8 cellular contexts compared by ENCODE assay signal in genomic region chr5:109656829-109657228, GRCh38. TPM values are rescaled to one million over a fixed set of nuclear protein-coding genes. Genes with fewer than 3 reads are reported as not detected.
DNase-seq lines count a peak whose midpoint lies in the region; ATAC-seq and TF ChIP-seq lines count a peak whose summit lies in the region.

No MANE protein-coding gene starts in this region.

- H3K27ac ChIP-seq in tibial nerve (no peak overlapping the region), stomach (no peak overlapping the region)

- WGBS in tibial nerve, 2 donors = 50 to 72% methylated on average over 4 of the region's 4 CpGs
- 67 to 80% (median 73%) methylated on average over 4 of the region's 4 CpGs for WGBS in stomach, 5 donors

- H3K27me3 ChIP-seq in tibial nerve (no peaks in the 10 kb centered on the region), stomach (no peaks in the 10 kb centered on the region)

- no peak for TF ChIP-seq POLR2A in tibial nerve (IDR thresholded peaks at IDR 0.05)
- no peak for TF ChIP-seq POLR2A in stomach (IDR thresholded peaks at IDR 0.05)

- POLR2A ChIA-PET in MCF 10A (lab: Yijun Ruan, JAX) = interaction anchor here (0.8 to 1.2 kb wide), 2 partner anchors 32 to 35 kb away, joined by 3 to 4 read pairs; no protein-coding TSS in a partner anchor

- CTCF ChIA-PET in MCF 10A (lab: Yijun Ruan, JAX) = interaction anchor here (0.7 kb wide), 1 partner anchor 915 kb away, joined by 3 read pairs; no protein-coding TSS in a partner anchor

- H3K4me1 Mint-ChIP-seq in MCF 10A (ENCODE audit: insufficient read depth, unreplicated experiment) = peaks cover 22% of the 10 kb centered on the region

- peak overlapping the region; percentile 18 for H3K27ac Mint-ChIP-seq in MCF 10A (ENCODE audit: low read depth, unreplicated experiment)

- intact Hi-C loops in MCF 10A (cut with micrococcal nuclease) (no loop called here), stomach (cut with DNase I; ENCODE audit: low total_unique reads) (no loop called here)

- no peaks in the 10 kb centered on the region for H3K27me3 Mint-ChIP-seq in MCF 10A (ENCODE audit: insufficient read depth, unreplicated experiment)

- no peak for ATAC-seq in GM21367 (IDR thresholded peaks at IDR 0.05; ENCODE audit: unreplicated experiment)

- H3K4me3 Mint-ChIP-seq in MCF 10A (ENCODE audit: unreplicated experiment) = peak overlapping the region; percentile 11

- H3K4me1 ChIP-seq in tibial nerve (no peaks in the 10 kb centered on the region), stomach (no peaks in the 10 kb centered on the region)

- H3K36me3 ChIP-seq in tibial nerve (no peaks in the 10 kb centered on the region), stomach (no peaks in the 10 kb centered on the region)

- peak; percentile 26 for DNase-seq in HFF-Myc (ENCODE audit: extremely low read depth, low read depth)
- DNase-seq in T-helper 1 cell = peak in 4 of 5 donors; percentile 8 to 64 (median 19)
- DNase-seq in MCF 10A (ENCODE audit: unreplicated experiment) = peak; percentile 90
- DNase-seq in lung microvascular endothelial cell (ENCODE audit: low read depth in 2 of 2) = peak; percentile 40 to 94
- peak; percentile 30 to 70 for DNase-seq in tibial nerve (ENCODE audit: low spot score in 2 of 2)
- DNase-seq in stomach = no peak
- DNase-seq in GM19240 (ENCODE audit: insufficient read length, low spot score) = no peak

- TF ChIP-seq CTCF in HFF-Myc (IDR thresholded peaks at IDR 0.05; ENCODE audit: low read depth, low read length, missing control alignments) (no peak), MCF 10A (IDR thresholded peaks at IDR 0.05; ENCODE audit: unreplicated experiment) (no peak), tibial nerve (IDR thresholded peaks at IDR 0.05) (no peak), stomach (IDR thresholded peaks at IDR 0.05) (no peak)

- BruUV-seq in MCF 10A (replicated peaks; lab: Mats Ljungman, UMichigan) = no TSS peak

- TF ChIP-seq EP300 in tibial nerve (IDR thresholded peaks at IDR 0.05) = peak in 1 of 2 donors; percentile 84
- TF ChIP-seq EP300 in stomach (IDR thresholded peaks at IDR 0.05) = no peak

- H3K4me3 ChIP-seq in HFF-Myc (replicated peaks; ENCODE audit: low read depth, low read length) (no peak overlapping the region), tibial nerve (no peak overlapping the region), stomach (no peak overlapping the region)

- H3K9me3 ChIP-seq in tibial nerve (no peaks in the 10 kb centered on the region), stomach (no peaks in the 10 kb centered on the region)

- no peaks in the 10 kb centered on the region for H3K9me3 Mint-ChIP-seq in MCF 10A (ENCODE audit: unreplicated experiment)

- H3K36me3 Mint-ChIP-seq in MCF 10A (ENCODE audit: insufficient read depth, unreplicated experiment) = no peaks in the 10 kb centered on the region

RNA-seq across cellular contexts. Expression of gene MAN2A1, which starts 32.9 kb away (rescaled TPM):
- total RNA-seq in MCF 10A (2022) (44.1 and 55.8 TPM in 2 replicates), lung microvascular endothelial cell (42.9 and 45.4 TPM in 2 replicates), tibial nerve (10 to 100 TPM; 50.0 to 66.0 (median 56.7) TPM), stomach (100 to 1,000 TPM in 1 of 5 donors, 10 to 100 TPM in 4; 29.2 to 136 (median 50.1) TPM)
- polyA plus RNA-seq in stomach = 1 to 10 TPM; 6.1 to 9.0 (median 6.6) TPM

Comparison
In these comparisons a context has a peak if more than half of its experiments do, and no peak if none do; other contexts are left out.
1. DNase-seq: peak in HFF-Myc (single experiment), T-helper 1 cell (4 of 5), MCF 10A (single experiment), lung microvascular endothelial cell (2 of 2) and tibial nerve (2 of 2); none in stomach (single experiment) and GM19240 (single experiment).